8 cellular contexts compared by ENCODE assay signal in the genomic region with DNA sequence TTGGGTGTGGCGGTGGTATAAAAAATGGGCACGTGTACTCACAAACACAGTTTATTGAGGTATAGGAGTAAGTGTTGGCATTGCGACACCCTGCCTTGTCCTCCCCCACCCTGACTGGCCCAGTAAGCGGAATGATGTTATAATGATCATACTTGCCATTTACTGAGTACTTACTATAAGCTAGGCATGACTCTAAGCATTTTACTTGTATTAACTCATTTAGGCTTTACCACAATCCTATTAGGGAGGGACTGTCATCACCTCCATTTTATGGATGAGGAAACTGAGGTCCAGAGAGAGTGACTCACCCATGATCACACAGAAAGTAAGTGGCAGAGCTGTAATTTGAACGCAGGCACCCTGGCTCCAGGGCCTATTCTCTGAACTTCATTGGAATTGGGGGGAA. TPM values are rescaled to one million over a fixed set of nuclear protein-coding genes. Genes with fewer than 3 reads are reported as not detected.
A peak's percentile ranks its signal among the peaks of the same experiment; 100 is the strongest.
DNase-seq lines count a peak whose midpoint lies in the region; ATAC-seq, FAIRE-seq and TF ChIP-seq lines count a peak whose summit lies in the region.

No MANE protein-coding gene starts in this region.

- H3K36me3 Mint-ChIP-seq in CD4-positive, alpha-beta memory T cell = peaks cover 0 to 9% of the 10 kb centered on the region in 2 donors

- POLR2A ChIA-PET in CD4-positive, alpha-beta memory T cell (lab: Charles Lee; ENCODE audit: partially characterized antibody) = interaction anchor here (3.9 to 4.8 kb wide), 2 partner anchors 22 to 80 kb away, joined by 37 to 50 read pairs; a partner anchor contains a TSS

- WGBS in ovary, 3 donors = 88 to 92% (median 89%) methylated on average over 5 of the region's 5 CpGs
- 67 to 81% methylated on average over 5 of the region's 5 CpGs for WGBS in pancreas, 2 donors

- H3K4me1 Mint-ChIP-seq in CD4-positive, alpha-beta memory T cell = peaks cover 46 to 79% (median 64%) of the 10 kb centered on the region in 4 donors

- peak overlapping the region in 6 of 7 donors; percentile 76 to 99 (median 92) for H3K27ac Mint-ChIP-seq in CD4-positive, alpha-beta memory T cell

- H3K9ac ChIP-seq in colonic mucosa (ENCODE audit: low read depth in 2 of 2, low read length in 2 of 2) = peak overlapping the region in 1 of 2 donors; percentile 47

- no peaks in the 10 kb centered on the region for H3K36me3 ChIP-seq in CD4-positive, alpha-beta memory T cell (ENCODE audit: insufficient read depth, low read length)
- H3K36me3 ChIP-seq in colonic mucosa = no peaks in the 10 kb centered on the region
- H3K36me3 ChIP-seq in ovary = no peaks in the 10 kb centered on the region
- H3K36me3 ChIP-seq in WERI-Rb-1 = no peaks in the 10 kb centered on the region
- no peaks in the 10 kb centered on the region for H3K36me3 ChIP-seq in pancreas

- H3K27me3 ChIP-seq in CD4-positive, alpha-beta memory T cell (ENCODE audit: insufficient read depth, low read length) = no peaks in the 10 kb centered on the region
- H3K27me3 ChIP-seq in colonic mucosa (no peaks in the 10 kb centered on the region), ovary (no peaks in the 10 kb centered on the region), WERI-Rb-1 (ENCODE audit: insufficient read depth, low read depth, severe bottlenecking) (no peaks in the 10 kb centered on the region), pancreas (no peaks in the 10 kb centered on the region)

- FAIRE-seq in pancreas (lab: Jason Lieb, UNC) = no peak

- no peaks in the 10 kb centered on the region for H3K27me3 Mint-ChIP-seq in CD4-positive, alpha-beta memory T cell

- H3K4me1 ChIP-seq in CD4-positive, alpha-beta memory T cell (ENCODE audit: insufficient read depth, low read length) = peaks cover 67% of the 10 kb centered on the region
- peaks cover 45% of the 10 kb centered on the region for H3K4me1 ChIP-seq in colonic mucosa
- peaks cover 28% of the 10 kb centered on the region for H3K4me1 ChIP-seq in ovary (ENCODE audit: insufficient read depth)
- H3K4me1 ChIP-seq in pancreas = peaks cover 17 to 34% (median 28%) of the 10 kb centered on the region in 3 donors

- no peak for DNase-seq in CD4-positive, alpha-beta memory T cell
- DNase-seq in MV-4-11 (lab: John Stamatoyannopoulos, UW) (peak; percentile 76), colonic mucosa (peak; percentile 84), ovary (no peak), anterior cingulate cortex (lab: John Stamatoyannopoulos, UW) (no peak), ACHN (no peak), WERI-Rb-1 (no peak), pancreas (no peak)

- TF ChIP-seq POLR2A in ovary (IDR thresholded peaks at IDR 0.05) = no peak

- ATAC-seq in pancreas = no peak

- TF ChIP-seq EP300 in ovary (IDR thresholded peaks at IDR 0.05) = no peak

- H3K4me3 ChIP-seq in CD4-positive, alpha-beta memory T cell (ENCODE audit: low read length in 2 of 2) = no peak overlapping the region
- H3K4me3 ChIP-seq in colonic mucosa (peak overlapping the region; percentile 67), ovary (no peak overlapping the region), WERI-Rb-1 (ENCODE audit: low read depth, low read length) (no peak overlapping the region), pancreas (peak overlapping the region in 2 of 4 donors; percentile 76 to 85)

- intact Hi-C loops in CD4-positive, alpha-beta memory T cell (cut with micrococcal nuclease) = no loop called here
- intact Hi-C loops in colonic mucosa (cut with DNase I) = no loop called here
- intact Hi-C loops in ovary (cut with DNase I) = loop anchor here in 1 of 4 donors (10.0 kb wide), 1 partner anchor 226 kb away; no protein-coding TSS in a partner anchor
- intact Hi-C loops in pancreas (cut with DNase I) = no loop called here

- CTCF ChIA-PET in CD4-positive, alpha-beta memory T cell (lab: Charles Lee; ENCODE audit: partially characterized antibody) = interaction anchor here (1.1 to 6.1 kb wide), 7 partner anchors 17 to 324 kb away, joined by 3 to 87 read pairs (median 8); a partner anchor contains a TSS

- in situ Hi-C loops in ACHN (cut with HindIII; ENCODE audit: low pct_ligation_motif_present, low pct_unique_long_range_greater_than_20kb, low sequenced_read_pairs) = no loop called here

- no peaks in the 10 kb centered on the region for H3K9me3 ChIP-seq in CD4-positive, alpha-beta memory T cell (ENCODE audit: control insufficient read depth in 1 of 2, low read length in 2 of 2)
- H3K9me3 ChIP-seq in colonic mucosa (no peaks in the 10 kb centered on the region), ovary (no peaks in the 10 kb centered on the region), WERI-Rb-1 (ENCODE audit: severe bottlenecking) (peaks cover 3% of the 10 kb centered on the region), pancreas (no peaks in the 10 kb centered on the region)

- TF ChIP-seq CTCF in colonic mucosa (IDR thresholded peaks at IDR 0.05) = no peak
- TF ChIP-seq CTCF in ovary (IDR thresholded peaks at IDR 0.05) = no peak
- no peak for TF ChIP-seq CTCF in WERI-Rb-1 (IDR thresholded peaks at IDR 0.05; ENCODE audit: low read depth, low read length)
- no peak for TF ChIP-seq CTCF in pancreas (IDR thresholded peaks at IDR 0.05)

- H3K27ac ChIP-seq in CD4-positive, alpha-beta memory T cell (ENCODE audit: low read depth, low read length) = peak overlapping the region; percentile 13
- H3K27ac ChIP-seq in colonic mucosa = peak overlapping the region; percentile 82
- H3K27ac ChIP-seq in ovary = peak overlapping the region; percentile 14 to 89
- H3K27ac ChIP-seq in WERI-Rb-1 = no peak overlapping the region
- peak overlapping the region in 2 of 4 donors; percentile 10 to 37 for H3K27ac ChIP-seq in pancreas

- H3K4me3 Mint-ChIP-seq in CD4-positive, alpha-beta memory T cell = peak overlapping the region in 5 of 8 donors; percentile 15 to 99 (median 38)

- H3K9me3 Mint-ChIP-seq in CD4-positive, alpha-beta memory T cell = peaks cover 0 to under 1% (median 0%) of the 10 kb centered on the region in 8 donors

RNA-seq across cellular contexts. Expression of a gene that starts 2.3 kb away (rescaled TPM):
- 1 to 10 TPM; 7.9 to 8.0 TPM for total RNA-seq in CD4-positive, alpha-beta memory T cell
- polyA plus RNA-seq in CD4-positive, alpha-beta memory T cell = 10 to 100 TPM; 19.3 to 19.7 TPM
- total RNA-seq in colonic mucosa (10 to 100 TPM; 10.1 to 12.6 TPM), ovary (10 to 100 TPM; 14.7 to 33.6 (median 24.4) TPM), pancreas (10 to 100 TPM; 10.3 to 33.1 (median 14.2) TPM)
- polyA plus RNA-seq in ovary (10 to 100 TPM; 19.4 to 20.9 TPM), pancreas (10 to 100 TPM in 1 of 2 donors, 1 to 10 TPM in 1; 9.7 to 13.3 TPM)

RNA-seq across cellular contexts. Expression of a gene that starts 22.0 kb away (rescaled TPM):
- 10 to 100 TPM; 45.5 to 46.0 TPM for total RNA-seq in CD4-positive, alpha-beta memory T cell
- polyA plus RNA-seq in CD4-positive, alpha-beta memory T cell = 1 to 10 TPM; 8.8 to 9.0 TPM
- 10 to 100 TPM; 40.8 to 45.2 TPM for total RNA-seq in colonic mucosa
- total RNA-seq in ovary = 10 to 100 TPM; 55.2 to 87.4 (median 69.0) TPM
- polyA plus RNA-seq in ovary = 10 to 100 TPM; 27.0 to 76.5 TPM
- 10 to 100 TPM; 36.9 to 61.1 (median 45.3) TPM for total RNA-seq in pancreas
- 10 to 100 TPM; 13.8 to 21.5 TPM for polyA plus RNA-seq in pancreas

Comparison
In these comparisons a context has a peak if more than half of its experiments do, and no peak if none do; other contexts are left out.
1. DNase-seq: peak in MV-4-11 (single experiment) and colonic mucosa (single experiment); none in CD4-positive, alpha-beta memory T cell (0 of 5), ovary (0 of 5), anterior cingulate cortex (0 of 58), ACHN (single experiment), WERI-Rb-1 (single experiment) and pancreas (0 of 6).